1 cellular context compared by ENCODE assay signal in genomic region chr3:72903004-72903403, GRCh38.
TF ChIP-seq lines count a peak whose summit lies in the region.

No MANE protein-coding gene starts in this region.

TF ChIP-seq in H1, 55 proteins besides CTCF, POLR2A, EP300 and RAD21:
- TF ChIP-seq CEBPB (IDR thresholded peaks at IDR 0.05; ENCODE audit: low read depth, low read length): peak; percentile 81; the same call in 1 of the 2 replicates
- TF ChIP-seq JUN (IDR thresholded peaks at IDR 0.05; ENCODE audit: low read depth, low read length): no peak
TF ChIP-seq in H1: peak in this region for 1.
